ENCODE assay signal across 8 cellular contexts in genomic region chr12:31238764-31239387, GRCh38.
DNase-seq lines count a peak whose midpoint lies in the region; ATAC-seq and TF ChIP-seq lines count a peak whose summit lies in the region.

No MANE protein-coding gene starts in this region.

- WGBS in prostate gland, result 21% methylated on average over 11 of the region's 11 CpGs

- H3K4me1 ChIP-seq in prostate gland (replicated peaks), result no peaks in the 10 kb centered on the region

- no peak for TF ChIP-seq POLR2A in prostate gland (IDR thresholded peaks at IDR 0.05)

- H3K27ac ChIP-seq in prostate gland, result no peak overlapping the region

- in situ Hi-C loops in G401 (cut with HindIII; ENCODE audit: low sequenced_read_pairs), result no loop called here

- ATAC-seq in GM21786 (IDR thresholded peaks at IDR 0.05; ENCODE audit: unreplicated experiment), result peak; percentile 93

- H3K9me3 ChIP-seq in prostate gland, result no peaks in the 10 kb centered on the region

- intact Hi-C loops in head of caudate nucleus (cut with DNase I) (no loop called here), prostate gland (cut with DNase I) (loop anchor here (10.0 kb wide), 1 partner anchor 394 kb away; no protein-coding TSS in a partner anchor)

- H3K4me3 ChIP-seq in prostate gland, result no peak overlapping the region

- H3K27me3 ChIP-seq in prostate gland (replicated peaks; ENCODE audit: insufficient read depth), result no peaks in the 10 kb centered on the region

- peak in 3 of 4 experiments; percentile 35 to 72 (median 64) for TF ChIP-seq CTCF in prostate gland (IDR thresholded peaks at IDR 0.05)

- DNase-seq in G401 (ENCODE audit: low spot score) (peak; percentile 59), Kasumi-1 (lab: John Stamatoyannopoulos, UW) (peak; percentile 60 to 76), SHP77 (lab: John Stamatoyannopoulos, UW) (peak; percentile 94 to 95), head of caudate nucleus (peak; percentile 31 to 91 (median 76)), prostate gland (ENCODE audit: low spot score) (peak; percentile 64), GF-D8 (lab: John Stamatoyannopoulos, UW) (no peak)
- peak; percentile 63 for DNase-seq in activated naive CD4-positive, alpha-beta T cell treated with Interleukin-2 at 50 U/mL for 16 hours

- no peaks in the 10 kb centered on the region for H3K36me3 ChIP-seq in prostate gland
